In the genomic region with DNA sequence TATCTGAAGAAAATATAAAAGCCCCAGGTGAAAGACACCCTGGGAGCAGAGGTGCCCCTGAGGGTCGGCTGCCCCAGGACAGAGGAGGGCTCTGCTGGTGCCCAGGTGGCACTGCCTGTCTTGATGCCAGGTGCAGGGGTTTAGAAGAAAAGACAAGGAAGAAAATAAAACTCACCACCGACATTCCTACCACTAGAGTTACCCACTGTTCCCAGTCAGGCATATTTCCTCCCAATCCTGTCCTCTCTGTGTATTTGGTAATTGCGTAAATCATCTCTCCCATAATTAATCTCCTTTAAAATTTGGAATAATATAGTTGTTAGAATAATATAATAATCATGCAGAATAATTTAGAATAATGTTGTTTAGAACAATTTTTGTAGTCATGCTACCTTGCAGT, we compare ENCODE assay signal across 8 cellular contexts.
DNase-seq lines count a peak whose midpoint lies in the region; ATAC-seq and TF ChIP-seq lines count a peak whose summit lies in the region.
"Not testable (repeated sequence)": the region's sequence is repeated elsewhere in the genome, so short reads cannot be mapped to it uniquely, and the experiment has no call there.

No MANE protein-coding gene starts in this region.

- not testable (repeated sequence) for TF ChIP-seq CTCF in OCI-LY3 (IDR thresholded peaks at IDR 0.05; ENCODE audit: low read depth, low read length)
- peak; percentile 17 for TF ChIP-seq CTCF in fibroblast of pulmonary artery (IDR thresholded peaks at IDR 0.05; ENCODE audit: low read length, missing control alignments)
- TF ChIP-seq CTCF in neural crest cell (conservative IDR thresholded peaks at IDR 0.05) = peak; percentile 33

- H3K4me2 ChIP-seq in OCI-LY3 (ENCODE audit: low read length) = peak overlapping the region; percentile 88

- H3K36me3 ChIP-seq in CD8-positive, alpha-beta memory T cell (ENCODE audit: insufficient read depth, low read length); OCI-LY3 (replicated peaks; ENCODE audit: low read depth, low read length): not testable (repeated sequence)

- H3K27me3 Mint-ChIP-seq in CD8-positive, alpha-beta memory T cell; activated CD8-positive, alpha-beta T cell treated with anti-CD3 and anti-CD28 coated beads, Interleukin-2, amount 10 ng/mL, durations not matched to agents 7 days and 5 days (ENCODE audit: low read depth); activated naive CD4-positive, alpha-beta T cell treated with anti-CD3 and anti-CD28 coated beads, Interleukin-2, amount 50 U/mL, for 24 hours; central memory CD8-positive, alpha-beta T cell; neural crest cell (ENCODE audit: low read depth); stimulated activated naive CD8-positive, alpha-beta T cell treated with anti-CD3 and anti-CD28 coated beads, Interleukin-15, Interleukin-2, amounts not matched to agents 100 ng/mL and 50 ng/mL, for 24 hours: not testable (repeated sequence)

- not testable (repeated sequence) for H2AFZ ChIP-seq in OCI-LY3 (ENCODE audit: low read depth, low read length)

- not testable (repeated sequence) for H3K4me1 ChIP-seq in CD8-positive, alpha-beta memory T cell (ENCODE audit: insufficient read depth, low read length)
- H3K4me1 ChIP-seq in OCI-LY3 (ENCODE audit: low read length) = peaks cover 78% of the 10 kb centered on the region

- H3K9me3 ChIP-seq in CD8-positive, alpha-beta memory T cell (ENCODE audit: low read length); OCI-LY3 (ENCODE audit: insufficient read depth, low read length): not testable (repeated sequence)

- ATAC-seq in activated CD8-positive, alpha-beta T cell treated with anti-CD3 and anti-CD28 coated beads, Interleukin-2, amount 10 ng/mL, durations not matched to agents 7 days and 5 days; central memory CD8-positive, alpha-beta T cell (replicated peaks; ENCODE audit: extremely low read depth, poor library complexity, severe bottlenecking): not testable (repeated sequence)

- not testable (repeated sequence) for H3K9me3 Mint-ChIP-seq in CD8-positive, alpha-beta memory T cell; activated CD8-positive, alpha-beta T cell treated with anti-CD3 and anti-CD28 coated beads, Interleukin-2, amount 10 ng/mL, durations not matched to agents 7 days and 5 days (ENCODE audit: insufficient read depth); activated naive CD4-positive, alpha-beta T cell treated with anti-CD3 and anti-CD28 coated beads, Interleukin-2, amount 50 U/mL, for 24 hours; central memory CD8-positive, alpha-beta T cell; neural crest cell; stimulated activated naive CD8-positive, alpha-beta T cell treated with anti-CD3 and anti-CD28 coated beads, Interleukin-15, Interleukin-2, amounts not matched to agents 100 ng/mL and 50 ng/mL, for 24 hours

- H3K9ac ChIP-seq in OCI-LY3 (ENCODE audit: low read length) = peak overlapping the region; percentile 67

- CTCF ChIA-PET in CD8-positive, alpha-beta memory T cell (lab: Charles Lee); activated CD8-positive, alpha-beta T cell treated with anti-CD3 and anti-CD28 coated beads, Interleukin-2, amount 10 ng/mL, durations not matched to agents 7 days and 5 days (lab: Charles Lee): not testable (repeated sequence)

- not testable (repeated sequence) for H3K4me3 ChIP-seq in CD8-positive, alpha-beta memory T cell (ENCODE audit: low read length); fibroblast of pulmonary artery (replicated peaks; ENCODE audit: low read depth, low read length)
- H3K4me3 ChIP-seq in OCI-LY3 (ENCODE audit: low read length) = peak overlapping the region; percentile 63

- not testable (repeated sequence) for DNase-seq in CD8-positive, alpha-beta memory T cell; activated CD8-positive, alpha-beta T cell treated with anti-CD3 and anti-CD28 coated beads, Interleukin-2, amount 10 ng/mL, durations not matched to agents 7 days and 5 days; central memory CD8-positive, alpha-beta T cell (ENCODE audit: low spot score in 2 of 2); neural crest cell (ENCODE audit: low read depth, low spot score)
- peak; percentile 38 for DNase-seq in fibroblast of pulmonary artery (ENCODE audit: low read depth)

- H3K27ac ChIP-seq in CD8-positive, alpha-beta memory T cell (ENCODE audit: low read depth, low read length) = not testable (repeated sequence)
- H3K27ac ChIP-seq in OCI-LY3 (ENCODE audit: low read length) = peak overlapping the region; percentile 91

- not testable (repeated sequence) for H3K27me3 ChIP-seq in CD8-positive, alpha-beta memory T cell (ENCODE audit: insufficient read depth, low read length, poor library complexity, severe bottlenecking); OCI-LY3 (ENCODE audit: low read depth, low read length)

- H3K4me3 Mint-ChIP-seq in CD8-positive, alpha-beta memory T cell = peak overlapping the region in 6 of 7 donors; percentile 68 to 91 (median 82)
- peak overlapping the region; percentile 70 for H3K4me3 Mint-ChIP-seq in activated CD8-positive, alpha-beta T cell treated with anti-CD3 and anti-CD28 coated beads, Interleukin-2, amount 10 ng/mL, durations not matched to agents 7 days and 5 days
- H3K4me3 Mint-ChIP-seq in activated naive CD4-positive, alpha-beta T cell treated with anti-CD3 and anti-CD28 coated beads, Interleukin-2, amount 50 U/mL, for 24 hours = peak overlapping the region; percentile 83
- not testable (repeated sequence) for H3K4me3 Mint-ChIP-seq in central memory CD8-positive, alpha-beta T cell; neural crest cell
- H3K4me3 Mint-ChIP-seq in stimulated activated naive CD8-positive, alpha-beta T cell treated with anti-CD3 and anti-CD28 coated beads, Interleukin-15, Interleukin-2, amounts not matched to agents 100 ng/mL and 50 ng/mL, for 24 hours = peak overlapping the region; percentile 93

- peaks cover 18 to 41% (median 38%) of the 10 kb centered on the region in 3 donors for H3K4me1 Mint-ChIP-seq in CD8-positive, alpha-beta memory T cell
- peaks cover 42% of the 10 kb centered on the region for H3K4me1 Mint-ChIP-seq in activated CD8-positive, alpha-beta T cell treated with anti-CD3 and anti-CD28 coated beads, Interleukin-2, amount 10 ng/mL, durations not matched to agents 7 days and 5 days (ENCODE audit: low read depth)
- H3K4me1 Mint-ChIP-seq in activated naive CD4-positive, alpha-beta T cell treated with anti-CD3 and anti-CD28 coated beads, Interleukin-2, amount 50 U/mL, for 24 hours = peaks cover 41% of the 10 kb centered on the region
- peaks cover 30% of the 10 kb centered on the region for H3K4me1 Mint-ChIP-seq in central memory CD8-positive, alpha-beta T cell
- not testable (repeated sequence) for H3K4me1 Mint-ChIP-seq in neural crest cell
- peaks cover 62% of the 10 kb centered on the region for H3K4me1 Mint-ChIP-seq in stimulated activated naive CD8-positive, alpha-beta T cell treated with anti-CD3 and anti-CD28 coated beads, Interleukin-15, Interleukin-2, amounts not matched to agents 100 ng/mL and 50 ng/mL, for 24 hours (ENCODE audit: low read depth)

- H3K79me2 ChIP-seq in OCI-LY3 (ENCODE audit: low read length) = peaks cover 16% of the 10 kb centered on the region

- not testable (repeated sequence) for H4K20me1 ChIP-seq in OCI-LY3 (ENCODE audit: insufficient read depth, low read length)

- peak overlapping the region in 3 of 8 donors; percentile 89 to 96 (median 93) for H3K27ac Mint-ChIP-seq in CD8-positive, alpha-beta memory T cell
- not testable (repeated sequence) for H3K27ac Mint-ChIP-seq in activated CD8-positive, alpha-beta T cell treated with anti-CD3 and anti-CD28 coated beads, Interleukin-2, amount 10 ng/mL, durations not matched to agents 7 days and 5 days; neural crest cell (ENCODE audit: unreplicated experiment)
- H3K27ac Mint-ChIP-seq in activated naive CD4-positive, alpha-beta T cell treated with anti-CD3 and anti-CD28 coated beads, Interleukin-2, amount 50 U/mL, for 24 hours = peak overlapping the region; percentile 97
- H3K27ac Mint-ChIP-seq in central memory CD8-positive, alpha-beta T cell (ENCODE audit: low read depth) = peak overlapping the region; percentile 91
- H3K27ac Mint-ChIP-seq in stimulated activated naive CD8-positive, alpha-beta T cell treated with anti-CD3 and anti-CD28 coated beads, Interleukin-15, Interleukin-2, amounts not matched to agents 100 ng/mL and 50 ng/mL, for 24 hours = peak overlapping the region; percentile 98

- POLR2A ChIA-PET in CD8-positive, alpha-beta memory T cell (lab: Charles Lee); activated CD8-positive, alpha-beta T cell treated with anti-CD3 and anti-CD28 coated beads, Interleukin-2, amount 10 ng/mL, durations not matched to agents 7 days and 5 days (lab: Charles Lee): not testable (repeated sequence)

- not testable (repeated sequence) for H3K36me3 Mint-ChIP-seq in CD8-positive, alpha-beta memory T cell; activated CD8-positive, alpha-beta T cell treated with anti-CD3 and anti-CD28 coated beads, Interleukin-2, amount 10 ng/mL, durations not matched to agents 7 days and 5 days (ENCODE audit: low read depth); central memory CD8-positive, alpha-beta T cell (ENCODE audit: insufficient read depth); neural crest cell (ENCODE audit: low read depth)
- peaks cover 11% of the 10 kb centered on the region for H3K36me3 Mint-ChIP-seq in activated naive CD4-positive, alpha-beta T cell treated with anti-CD3 and anti-CD28 coated beads, Interleukin-2, amount 50 U/mL, for 24 hours
- peaks cover 16% of the 10 kb centered on the region for H3K36me3 Mint-ChIP-seq in stimulated activated naive CD8-positive, alpha-beta T cell treated with anti-CD3 and anti-CD28 coated beads, Interleukin-15, Interleukin-2, amounts not matched to agents 100 ng/mL and 50 ng/mL, for 24 hours (ENCODE audit: low read depth)
